ENCODE assay signal across 29 cellular contexts in the genomic region with DNA sequence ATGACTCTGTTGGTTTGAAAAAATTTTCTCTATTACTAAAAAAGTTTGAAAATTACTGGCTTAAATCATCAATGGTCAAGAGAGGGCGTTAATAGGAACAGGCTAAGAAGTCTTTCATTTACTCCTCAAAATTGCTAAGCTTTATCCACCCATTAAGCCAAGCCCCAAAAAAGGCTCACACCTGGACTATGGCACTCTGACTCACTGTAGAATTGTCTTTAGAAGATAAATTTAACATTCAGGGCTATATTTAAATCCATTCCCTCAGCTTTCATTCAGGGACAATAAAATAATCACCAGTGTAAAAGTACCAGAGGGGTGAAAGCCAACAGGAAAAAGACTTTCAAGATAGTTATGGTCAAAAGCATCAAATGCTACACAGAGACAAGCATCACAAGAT.
DNase-seq lines count a peak whose midpoint lies in the region; ATAC-seq and FAIRE-seq lines count a peak whose summit lies in the region.
"Had no signal": no experiment of that assay in that cellular context is flagged by ENCODE, and none has a peak within 500 bp of the region (broad histone marks: within the 10 kb centered on the region; RNA-seq: fewer than 3 reads in every experiment).

No MANE protein-coding gene starts in this region.

- no peak overlapping the region for H3K4me3 ChIP-seq in small intestine (ENCODE audit: low read depth in 1 of 2, low read length in 2 of 2)
- H3K4me3 ChIP-seq: A549, BLaER1, GM12878 had no signal

- H3K27me3 ChIP-seq in small intestine (ENCODE audit: control insufficient read depth in 2 of 2, insufficient read depth in 2 of 2, low read length in 2 of 2): no peaks in the 10 kb centered on the region
- H3K27me3 ChIP-seq: BE2C, BLaER1 had no signal

- no peaks in the 10 kb centered on the region for H3K4me1 ChIP-seq in small intestine (ENCODE audit: control insufficient read depth in 2 of 2, insufficient read depth in 1 of 2, low read depth in 1 of 2, low read length in 1 of 2)
- H3K4me1 ChIP-seq: BE2C, BLaER1 had no signal

- 27 to 72% (median 29%) methylated on average over 1 of the region's 1 CpG for WGBS in small intestine, 3 donors

- DNase-seq in NCI-H748 (lab: John Stamatoyannopoulos, UW; ENCODE audit: unreplicated experiment) (peak; percentile 40), NCI-H748 treated with DMSO at 0.1 percent for 48 hours (lab: John Stamatoyannopoulos, UW) (no peak), foreskin melanocyte (peak; percentile 32), myocyte (ENCODE audit: low read depth) (peak; percentile 37), small intestine (peak; percentile 51), NCI-H146 (lab: John Stamatoyannopoulos, UW) (no peak), NCI-H146 treated with DMSO at 0.1 percent for 48 hours (lab: John Stamatoyannopoulos, UW; ENCODE audit: unreplicated experiment) (no peak)
- DNase-seq: AML-193; BE2C; C1 segment of cervical spinal cord; CD4-positive, alpha-beta memory T cell; CD4-positive, CD25-positive, alpha-beta regulatory T cell; CD8-positive, alpha-beta memory T cell; COR-L47; DMS 273 treated with DMSO at 0.1 percent for 48 hours; DMS153; DMS53; DMS79; DND-41; EL; GDM1 had no signal

- no peaks in the 10 kb centered on the region for H3K9me3 ChIP-seq in small intestine (ENCODE audit: control insufficient read depth, low read depth)
- H3K9me3 ChIP-seq: A549, BE2C had no signal

- H3K36me3 ChIP-seq in small intestine (ENCODE audit: control insufficient read depth in 2 of 2, insufficient read depth in 2 of 2, low read length in 2 of 2): no peaks in the 10 kb centered on the region
- H3K36me3 ChIP-seq: BE2C had no signal

- H3K27ac ChIP-seq in small intestine (ENCODE audit: low read depth in 1 of 2, low read length in 1 of 2): no peak overlapping the region
- H3K27ac ChIP-seq: 22Rv1, A549, BLaER1 had no signal

- no peak for FAIRE-seq in small intestine (lab: Jason Lieb, UNC)
- FAIRE-seq: A549, GM12878, GM12892, GM18507, GM19239 had no signal

- ATAC-seq in GM19035 (IDR thresholded peaks at IDR 0.05; ENCODE audit: unreplicated experiment): no peak
- ATAC-seq: A549, GM12878 had no signal

Comparison
In these comparisons a context has a peak if more than half of its experiments do, and no peak if none do; other contexts are left out.
1. DNase-seq: peak in NCI-H748 (single experiment), foreskin melanocyte (single experiment), myocyte (single experiment) and small intestine (single experiment); none in NCI-H748 treated with DMSO at 0.1 percent for 48 hours (single experiment), NCI-H146 (single experiment) and NCI-H146 treated with DMSO at 0.1 percent for 48 hours (single experiment).